In genomic region chr20:41011551-41012067, GRCh38 we compare ENCODE assay signal across 9 cellular contexts. TPM values are rescaled to one million over a fixed set of nuclear protein-coding genes. Genes with fewer than 3 reads are reported as not detected.
DNase-seq lines count a peak whose midpoint lies in the region; ATAC-seq and TF ChIP-seq lines count a peak whose summit lies in the region.
"Had no signal": no experiment of that assay in that cellular context is flagged by ENCODE, and none has a peak within 500 bp of the region (broad histone marks: within the 10 kb centered on the region; RNA-seq: fewer than 3 reads in every experiment).

No MANE protein-coding gene starts in this region.

- peaks cover 15% of the 10 kb centered on the region for H3K4me1 ChIP-seq in mammary epithelial cell (ENCODE audit: insufficient read depth, low read length)
- H3K4me1 ChIP-seq in breast epithelium: no peaks in the 10 kb centered on the region
- H3K4me1 ChIP-seq in Peyer's patch: peaks cover 0 to 7% (median 0%) of the 10 kb centered on the region in 4 donors
- H3K4me1 ChIP-seq in transverse colon: peaks cover 0 to 25% (median 0%) of the 10 kb centered on the region in 4 donors

- H3K4me2 ChIP-seq in mammary epithelial cell (ENCODE audit: insufficient read depth, low read depth, low read length): no peak overlapping the region

- no TSS peak for BruUV-seq in mammary epithelial cell (replicated peaks; lab: Mats Ljungman, UMichigan)

- H3K27ac ChIP-seq in mammary epithelial cell (ENCODE audit: insufficient read depth, low read depth, low read length): no peak overlapping the region
- H3K27ac ChIP-seq in breast epithelium: peak overlapping the region in 1 of 2 donors; percentile 22
- peak overlapping the region in 1 of 4 donors; percentile 48 for H3K27ac ChIP-seq in Peyer's patch
- H3K27ac ChIP-seq in transverse colon: peak overlapping the region in 2 of 4 donors; percentile 29 to 55
- H3K27ac ChIP-seq in RWPE1: no peak overlapping the region
- H3K27ac ChIP-seq: C4-2B had no signal

- in situ Hi-C loops in mammary epithelial cell (cut with MboI; ENCODE audit: low sequenced_read_pairs in 2 of 2): no loop called here
- in situ Hi-C loops in transverse colon (cut with MboI; ENCODE audit: low pct_ligation_motif_present in 1 of 4, low pct_unique_long_range_greater_than_20kb in 1 of 4, low sequenced_read_pairs in 3 of 4): no loop called here

- TF ChIP-seq EP300 in transverse colon (IDR thresholded peaks at IDR 0.05; ENCODE audit: low read depth): no peak

- H3K36me3 ChIP-seq in mammary epithelial cell (ENCODE audit: insufficient read depth, low read length) (no peaks in the 10 kb centered on the region), breast epithelium (no peaks in the 10 kb centered on the region), Peyer's patch (no peaks in the 10 kb centered on the region), transverse colon (no peaks in the 10 kb centered on the region)

- no peak for TF ChIP-seq CTCF in mammary epithelial cell (conservative IDR thresholded peaks at IDR 0.05 in 1 of 2, IDR thresholded peaks at IDR 0.05 in 1 of 2; ENCODE audit: extremely low read depth in 1 of 2, insufficient read depth in 1 of 2, low read depth in 1 of 2, low read length in 2 of 2)
- no peak for TF ChIP-seq CTCF in breast epithelium (IDR thresholded peaks at IDR 0.05)
- no peak for TF ChIP-seq CTCF in Peyer's patch (IDR thresholded peaks at IDR 0.05)
- TF ChIP-seq CTCF in transverse colon (IDR thresholded peaks at IDR 0.05): no peak
- TF ChIP-seq CTCF in glutamatergic neuron (IDR thresholded peaks at IDR 0.05; ENCODE audit: partially characterized antibody, unreplicated experiment): no peak
- no peak for TF ChIP-seq CTCF in RWPE1 (conservative IDR thresholded peaks at IDR 0.05; ENCODE audit: low read depth)

- peaks cover 4% of the 10 kb centered on the region for H3K27me3 Mint-ChIP-seq in glutamatergic neuron (ENCODE audit: unreplicated experiment)

- H3K4me3 ChIP-seq in mammary epithelial cell (replicated peaks in 1 of 3; ENCODE audit: insufficient read depth in 1 of 3, low read depth in 2 of 3, low read length in 3 of 3): no peak overlapping the region
- no peak overlapping the region for H3K4me3 ChIP-seq in breast epithelium
- no peak overlapping the region for H3K4me3 ChIP-seq in Peyer's patch
- no peak overlapping the region for H3K4me3 ChIP-seq in transverse colon

- DNase-seq in mammary epithelial cell: no peak
- DNase-seq in breast epithelium (ENCODE audit: low spot score in 2 of 2): no peak
- DNase-seq in Peyer's patch: peak in 2 of 3 donors; percentile 76
- DNase-seq in transverse colon: peak; percentile 58
- DNase-seq in glutamatergic neuron: no peak
- no peak for DNase-seq in RWPE1 (ENCODE audit: low spot score)
- DNase-seq in stimulated activated CD4-positive, alpha-beta T cell treated with anti-CD3 and anti-CD28 coated beads, Interleukin-2, amount 100 ng/mL, for 48 hours: no peak

- H3K27me3 ChIP-seq in mammary epithelial cell (ENCODE audit: insufficient read depth, low read length) (no peaks in the 10 kb centered on the region), breast epithelium (no peaks in the 10 kb centered on the region), Peyer's patch (no peaks in the 10 kb centered on the region), transverse colon (no peaks in the 10 kb centered on the region)

- ATAC-seq in HG03039 (IDR thresholded peaks at IDR 0.05; ENCODE audit: unreplicated experiment): peak; percentile 94

- no peak overlapping the region for H3K27ac Mint-ChIP-seq in glutamatergic neuron (ENCODE audit: unreplicated experiment)

- no peak for TF ChIP-seq POLR2A in breast epithelium (IDR thresholded peaks at IDR 0.05)
- no peak for TF ChIP-seq POLR2A in Peyer's patch (IDR thresholded peaks at IDR 0.05)
- no peak for TF ChIP-seq POLR2A in transverse colon (IDR thresholded peaks at IDR 0.05)

- no peak overlapping the region for H3K4me3 Mint-ChIP-seq in glutamatergic neuron (ENCODE audit: unreplicated experiment)

- H3K4me1 Mint-ChIP-seq in glutamatergic neuron (ENCODE audit: low read depth, unreplicated experiment): peaks cover 4% of the 10 kb centered on the region

- H4K20me1 ChIP-seq in mammary epithelial cell (ENCODE audit: insufficient read depth, low read length): no peaks in the 10 kb centered on the region

- CTCF ChIA-PET in mammary epithelial cell (lab: Charles Lee; ENCODE audit: low non-redundant PET) (no interaction called here), RWPE1 (lab: Yijun Ruan, JAX) (interaction anchor here (0.5 to 0.8 kb wide), 3 partner anchors 20 to 29 kb away, joined by 3 to 6 read pairs (median 4); no protein-coding TSS in a partner anchor)

- POLR2A ChIA-PET in RWPE1 (lab: Yijun Ruan, JAX; ENCODE audit: low non-redundant PET): no interaction called here

- dilution Hi-C loops in mammary epithelial cell (cut with HindIII; ENCODE audit: low sequenced_read_pairs): no loop called here

- WGBS in mammary epithelial cell (ENCODE audit: low coverage, missing lambda C conversion rate): 97% methylated on average over 5 of the region's 5 CpGs
- 57 to 65% methylated on average over 1 to 5 of the region's 5 CpGs for WGBS in transverse colon (ENCODE audit: low coverage in 1 of 2), 2 donors

- H3K9me3 Mint-ChIP-seq in glutamatergic neuron (ENCODE audit: unreplicated experiment): peaks cover 3% of the 10 kb centered on the region

- H3K9ac ChIP-seq in mammary epithelial cell (ENCODE audit: insufficient read depth, low read length): no peak overlapping the region

- no peaks in the 10 kb centered on the region for H3K79me2 ChIP-seq in mammary epithelial cell (ENCODE audit: insufficient read depth, low read length)

- intact Hi-C loops in mammary epithelial cell (cut with micrococcal nuclease) (no loop called here), breast epithelium (cut with DNase I; ENCODE audit: low total_unique reads) (no loop called here), transverse colon (cut with DNase I; ENCODE audit: low total_unique reads) (no loop called here)

- peak overlapping the region; percentile 5 for H2AFZ ChIP-seq in mammary epithelial cell (ENCODE audit: low read depth, low read length)

- peaks cover 11% of the 10 kb centered on the region for H3K36me3 Mint-ChIP-seq in glutamatergic neuron (ENCODE audit: unreplicated experiment)

- H3K9me3 ChIP-seq in mammary epithelial cell (replicated peaks; ENCODE audit: insufficient read depth, low read length) (no peaks in the 10 kb centered on the region), breast epithelium (no peaks in the 10 kb centered on the region), Peyer's patch (no peaks in the 10 kb centered on the region), transverse colon (no peaks in the 10 kb centered on the region)

RNA-seq across cellular contexts. Expression of gene TOP1, which starts 17.0 kb away (rescaled TPM):
- total RNA-seq in mammary epithelial cell (10 to 100 TPM; 13.2 to 92.0 TPM), breast epithelium (10 to 100 TPM; 24.0 to 41.6 (median 40.3) TPM), Peyer's patch (10 to 100 TPM; 34.4 to 72.6 (median 39.8) TPM), transverse colon (10 to 100 TPM; 29.6 to 52.3 (median 36.9) TPM), glutamatergic neuron (ENCODE audit: unreplicated experiment) (68.7 TPM)
- 10.6 TPM for polyA plus RNA-seq in mammary epithelial cell
- 21.7 TPM for polyA minus RNA-seq in mammary epithelial cell

Comparison
In these comparisons a context has a peak if more than half of its experiments do, and no peak if none do; other contexts are left out.
1. DNase-seq: peak in Peyer's patch (2 of 3) and transverse colon (single experiment); none in mammary epithelial cell (single experiment), breast epithelium (0 of 2), glutamatergic neuron (single experiment), RWPE1 (single experiment) and stimulated activated CD4-positive, alpha-beta T cell treated with anti-CD3 and anti-CD28 coated beads, Interleukin-2, amount 100 ng/mL, for 48 hours (0 of 2).